ENCODE assay signal across 22 cellular contexts in genomic region chr22:35846804-35847203, GRCh38.
DNase-seq lines count a peak whose midpoint lies in the region; ATAC-seq and TF ChIP-seq lines count a peak whose summit lies in the region.
"Had no signal": no experiment of that assay in that cellular context is flagged by ENCODE, and none has a peak within 500 bp of the region (broad histone marks: within the 10 kb centered on the region; RNA-seq: fewer than 3 reads in every experiment).

No MANE protein-coding gene starts in this region.

- no peaks in the 10 kb centered on the region for H3K36me3 ChIP-seq in OCI-LY7 (ENCODE audit: insufficient read depth, low read length)
- H3K36me3 ChIP-seq in hepatocyte (replicated peaks; ENCODE audit: insufficient read depth, low read depth), result no peaks in the 10 kb centered on the region
- no peaks in the 10 kb centered on the region for H3K36me3 ChIP-seq in mucosa of descending colon (ENCODE audit: low read depth)
- H3K36me3 ChIP-seq: upper lobe of right lung had no signal

- CTCF ChIA-PET in OCI-LY7 (lab: Charles Lee; ENCODE audit: unreplicated experiment), result no interaction called here

- H4K20me1 ChIP-seq in OCI-LY7 (ENCODE audit: insufficient read depth, low read length) (no peaks in the 10 kb centered on the region), hepatocyte (ENCODE audit: insufficient read depth, poor library complexity, severe bottlenecking) (no peaks in the 10 kb centered on the region)

- H3K4me3 ChIP-seq in OCI-LY7 (ENCODE audit: low read depth, low read length, poor library complexity, severe bottlenecking), result no peak overlapping the region
- no peak overlapping the region for H3K4me3 ChIP-seq in hepatocyte
- H3K4me3 ChIP-seq in mucosa of descending colon, result no peak overlapping the region
- H3K4me3 ChIP-seq: SK-N-MC, skin epidermis, upper lobe of right lung had no signal

- H3K27ac ChIP-seq in OCI-LY7 (ENCODE audit: low read depth, low read length, poor library complexity, severe bottlenecking) (no peak overlapping the region), hepatocyte (peak overlapping the region; percentile 8)
- H3K27ac ChIP-seq: skin epidermis, upper lobe of right lung had no signal

- WGBS in hepatocyte (ENCODE audit: low lambda C conversion rate, missing lambda C conversion rate), result 48% methylated on average over 1 of the region's 1 CpG

- H3K9me3 ChIP-seq in OCI-LY7 (ENCODE audit: low read length) (no peaks in the 10 kb centered on the region), hepatocyte (ENCODE audit: low read depth) (no peaks in the 10 kb centered on the region), mucosa of descending colon (no peaks in the 10 kb centered on the region)
- H3K9me3 ChIP-seq: upper lobe of right lung had no signal

- no peaks in the 10 kb centered on the region for H3K9me3 Mint-ChIP-seq in type B pancreatic cell
- H3K9me3 Mint-ChIP-seq: naive thymus-derived CD4-positive, alpha-beta T cell; T-helper 1 cell treated with Interleukin-12 subunit alpha and Interleukin-12 subunit beta and Interleukin-4 antibody, amounts not matched to agents 30 μg/mL and 1 μg/mL, for 36 hours had no signal

- intact Hi-C loops in OCI-LY7 (cut with micrococcal nuclease; ENCODE audit: unreplicated experiment), result loop anchor here (10.0 kb wide), 1 partner anchor 62 kb away; no protein-coding TSS in a partner anchor
- intact Hi-C loops in mucosa of descending colon (cut with DNase I, micrococcal nuclease), result no loop called here

- DNase-seq in OCI-LY7 (ENCODE audit: low spot score) (no peak), hepatocyte (ENCODE audit: low spot score) (no peak), mucosa of descending colon (no peak), type B pancreatic cell (ENCODE audit: extremely low spot score, unreplicated experiment) (no peak), DMS79 (lab: John Stamatoyannopoulos, UW) (no peak)
- DNase-seq: activated CD4-positive, alpha-beta T cell treated with anti-CD3 and anti-CD28 coated beads, Interleukin-2, amount 50 U/mL, for 48 hours; activated naive CD4-positive, alpha-beta T cell treated with Interleukin-2 at 50 U/mL for 16 hours; effector CD8-positive, alpha-beta T cell; erythroblast; head of caudate nucleus; left cardiac atrium; naive thymus-derived CD4-positive, alpha-beta T cell; NCI-H2029 treated with DMSO at 0.1 percent for 48 hours; NCI-H345; nucleus accumbens; upper lobe of right lung had no signal

- H2AFZ ChIP-seq in OCI-LY7 (ENCODE audit: low read length), result no peak overlapping the region
- no peak overlapping the region for H2AFZ ChIP-seq in hepatocyte

- H3K4me1 Mint-ChIP-seq in type B pancreatic cell (ENCODE audit: unreplicated experiment), result peaks cover 59% of the 10 kb centered on the region

- H3K27ac Mint-ChIP-seq in type B pancreatic cell, result no peak overlapping the region
- H3K27ac Mint-ChIP-seq: naive thymus-derived CD4-positive, alpha-beta T cell; T-helper 1 cell treated with Interleukin-12 subunit alpha and Interleukin-12 subunit beta and Interleukin-4 antibody, amounts not matched to agents 30 μg/mL and 1 μg/mL, for 36 hours had no signal

- peak overlapping the region; percentile 6 for H3K4me3 Mint-ChIP-seq in type B pancreatic cell
- H3K4me3 Mint-ChIP-seq: naive thymus-derived CD4-positive, alpha-beta T cell; T-helper 1 cell treated with Interleukin-12 subunit alpha and Interleukin-12 subunit beta and Interleukin-4 antibody, amounts not matched to agents 30 μg/mL and 1 μg/mL, for 36 hours had no signal

- no peaks in the 10 kb centered on the region for H3K9me2 ChIP-seq in OCI-LY7 (ENCODE audit: insufficient read depth, low read length)
- H3K9me2 ChIP-seq in hepatocyte (replicated peaks; ENCODE audit: insufficient read depth), result no peaks in the 10 kb centered on the region

- no peak for TF ChIP-seq CTCF in OCI-LY7 (conservative IDR thresholded peaks at IDR 0.05; ENCODE audit: low read length)
- no peak for TF ChIP-seq CTCF in hepatocyte (IDR thresholded peaks at IDR 0.05; ENCODE audit: poor library complexity)
- no peak for TF ChIP-seq CTCF in mucosa of descending colon (IDR thresholded peaks at IDR 0.05)
- TF ChIP-seq CTCF in type B pancreatic cell (conservative IDR thresholded peaks at IDR 0.05), result no peak

- ATAC-seq in mucosa of descending colon, result peak; percentile 67
- ATAC-seq in HG03571 (IDR thresholded peaks at IDR 0.05; ENCODE audit: unreplicated experiment), result no peak
- no peak for ATAC-seq in HG03108 (IDR thresholded peaks at IDR 0.05; ENCODE audit: unreplicated experiment)
- ATAC-seq: activated CD4-positive, CD25-positive, alpha-beta regulatory T cell treated with anti-CD3 and anti-CD28 coated beads, Interleukin-2, amount 50 U/mL, for 24 hours; left cardiac atrium; naive thymus-derived CD4-positive, alpha-beta T cell; upper lobe of right lung had no signal

- H3K27me3 ChIP-seq in hepatocyte, result no peaks in the 10 kb centered on the region
- H3K27me3 ChIP-seq: upper lobe of right lung had no signal

- no peaks in the 10 kb centered on the region for H3K27me3 Mint-ChIP-seq in type B pancreatic cell

- H3K4me2 ChIP-seq in OCI-LY7 (ENCODE audit: low read length) (0 out of 2 replicates have a peak overlapping the region, but pooled peaks have one; percentile 12), hepatocyte (peak overlapping the region; percentile 57)

- no peaks in the 10 kb centered on the region for H3K36me3 Mint-ChIP-seq in type B pancreatic cell
- H3K36me3 Mint-ChIP-seq: naive thymus-derived CD4-positive, alpha-beta T cell had no signal

- no TSS peak for BruUV-seq in OCI-LY7 (replicated peaks; lab: Mats Ljungman, UMichigan)

- POLR2A ChIA-PET in OCI-LY7 (lab: Charles Lee), result interaction anchor here (0.6 to 1.1 kb wide), 3 partner anchors 12 to 109 kb away, joined by 3 to 5 read pairs (median 3); no protein-coding TSS in a partner anchor

- H3K4me1 ChIP-seq in OCI-LY7 (ENCODE audit: insufficient read depth, low read length, poor library complexity, severe bottlenecking) (peaks cover 72% of the 10 kb centered on the region), hepatocyte (ENCODE audit: insufficient read depth) (peaks cover 24% of the 10 kb centered on the region), mucosa of descending colon (ENCODE audit: low read depth) (peaks cover 30% of the 10 kb centered on the region)
- H3K4me1 ChIP-seq: upper lobe of right lung had no signal

- peaks cover 38% of the 10 kb centered on the region; the same call in 1 of the 2 replicates for H3K79me2 ChIP-seq in OCI-LY7 (ENCODE audit: insufficient read depth, low read depth, low read length)
- H3K79me2 ChIP-seq in hepatocyte, result peaks cover 73% of the 10 kb centered on the region
